Comparison of ENCODE assay signal across 8 cellular contexts in genomic region chr10:97278491-97278989, GRCh38. TPM values are rescaled to one million over a fixed set of nuclear protein-coding genes. Genes with fewer than 3 reads are reported as not detected.
DNase-seq lines count a peak whose midpoint lies in the region; ATAC-seq, FAIRE-seq and TF ChIP-seq lines count a peak whose summit lies in the region.

No MANE protein-coding gene starts in this region.

- FAIRE-seq in K562 (lab: Jason Lieb, UNC) (peak; percentile 54), keratinocyte (lab: Jason Lieb, UNC) (no peak)

- H3K9me3 ChIP-seq in BLaER1, result no peaks in the 10 kb centered on the region
- H3K9me3 ChIP-seq in K562 (replicated peaks; ENCODE audit: control insufficient read depth, insufficient read depth, low read depth, low read length), result no peaks in the 10 kb centered on the region
- no peaks in the 10 kb centered on the region for H3K9me3 ChIP-seq in keratinocyte (ENCODE audit: control insufficient read depth, low read depth, low read length)
- no peaks in the 10 kb centered on the region for H3K9me3 ChIP-seq in subcutaneous abdominal adipose tissue (ENCODE audit: control insufficient read depth in 5 of 5, low read length in 5 of 5)

- H3K4me3 ChIP-seq in BLaER1 (peak overlapping the region; percentile 56), K562 (no peak overlapping the region), keratinocyte (ENCODE audit: control insufficient read depth in 2 of 3, extremely low read depth in 1 of 3, insufficient read depth in 2 of 3, low read depth in 1 of 3, low read length in 3 of 3) (no peak overlapping the region), subcutaneous abdominal adipose tissue (ENCODE audit: low read depth in 1 of 5, low read length in 5 of 5) (no peak overlapping the region)

- intact Hi-C loops in K562 (cut with micrococcal nuclease) (loop anchor here (2.0 kb wide), 2 partner anchors 54 to 76 kb away; no protein-coding TSS in a partner anchor), posterior cingulate gyrus (cut with DNase I) (loop anchor here (2.0 kb wide), 1 partner anchor 54 kb away; no protein-coding TSS in a partner anchor)

- H3K36me3 ChIP-seq in BLaER1 (peaks cover 5% of the 10 kb centered on the region; the same call in 1 of the 2 replicates), K562 (ENCODE audit: control insufficient read depth, insufficient read depth, low read length) (no peaks in the 10 kb centered on the region), keratinocyte (ENCODE audit: control insufficient read depth in 2 of 2, extremely low read depth in 1 of 2, insufficient read depth in 2 of 2, low read length in 2 of 2) (no peaks in the 10 kb centered on the region), subcutaneous abdominal adipose tissue (ENCODE audit: control insufficient read depth in 5 of 5, insufficient read depth in 5 of 5, low read length in 5 of 5) (no peaks in the 10 kb centered on the region)

- H3K27me3 ChIP-seq in BLaER1 (no peaks in the 10 kb centered on the region), K562 (ENCODE audit: control insufficient read depth in 2 of 2, insufficient read depth in 2 of 2, low read length in 2 of 2) (no peaks in the 10 kb centered on the region), keratinocyte (ENCODE audit: control insufficient read depth, extremely low read depth, insufficient read depth, low read length) (no peaks in the 10 kb centered on the region), subcutaneous abdominal adipose tissue (ENCODE audit: control insufficient read depth in 5 of 5, insufficient read depth in 4 of 5, low read length in 5 of 5) (no peaks in the 10 kb centered on the region)

- no peak for TF ChIP-seq EP300 in K562 (IDR thresholded peaks at IDR 0.05; ENCODE audit: low read length)

- DNase-seq in HCEC 1CT (peak; percentile 86), NCI-H524 treated with DMSO at 0.1 percent for 48 hours (lab: John Stamatoyannopoulos, UW) (peak; percentile 4), K562 (ENCODE audit: extremely low read depth in 1 of 4, low spot score in 3 of 4) (peak; percentile 18 to 63 (median 37)), keratinocyte (ENCODE audit: low read depth, low spot score) (peak; percentile 7), posterior cingulate gyrus (no peak)
- no peak for DNase-seq in activated naive CD4-positive, alpha-beta T cell treated with Interleukin-2 at 50 U/mL for 16 hours

- H3K27ac ChIP-seq in BLaER1 (peak overlapping the region; percentile 88), K562 (ENCODE audit: extremely low read depth, low read depth, low read length) (peak overlapping the region; percentile 63; the same call in 2 of the 3 replicates), keratinocyte (ENCODE audit: control insufficient read depth, insufficient read depth, low read length) (no peak overlapping the region), subcutaneous abdominal adipose tissue (ENCODE audit: low read depth, low read length) (peak overlapping the region; percentile 33)

- dilution Hi-C loops in keratinocyte (cut with MboI; ENCODE audit: extremely low pct_ligation_motif_present, low sequenced_read_pairs), result no loop called here

- peak; percentile 95 for ATAC-seq in K562

- H2AFZ ChIP-seq in K562 (ENCODE audit: low read depth, low read length) (no peak overlapping the region), keratinocyte (ENCODE audit: control insufficient read depth, low read length) (no peak overlapping the region)

- H3K4me1 ChIP-seq in BLaER1, result peaks cover 71% of the 10 kb centered on the region
- H3K4me1 ChIP-seq in K562 (replicated peaks in 1 of 2; ENCODE audit: control insufficient read depth in 2 of 2, insufficient read depth in 2 of 2, low read length in 2 of 2), result peaks cover 4 to 8% of the 10 kb centered on the region in 2 experiments; a peak in 4 of 5 replicates
- H3K4me1 ChIP-seq in keratinocyte (ENCODE audit: control insufficient read depth, extremely low read depth, insufficient read depth, low read length), result no peaks in the 10 kb centered on the region
- peaks cover 0 to 22% (median 19%) of the 10 kb centered on the region in 5 donors for H3K4me1 ChIP-seq in subcutaneous abdominal adipose tissue (ENCODE audit: control insufficient read depth in 5 of 5, insufficient read depth in 5 of 5, low read length in 5 of 5)

- H3K9me1 ChIP-seq in K562 (ENCODE audit: control insufficient read depth, insufficient read depth, low read length) (no peaks in the 10 kb centered on the region), keratinocyte (ENCODE audit: control insufficient read depth, extremely low read depth, insufficient read depth, low read length) (no peaks in the 10 kb centered on the region)

- H3K9ac ChIP-seq in BLaER1 (peak overlapping the region; percentile 64; the same call in 1 of the 2 replicates), K562 (ENCODE audit: insufficient read depth in 1 of 2, low read depth in 2 of 2, low read length in 2 of 2) (no peak overlapping the region), keratinocyte (ENCODE audit: control insufficient read depth, extremely low read depth, insufficient read depth, low read length) (no peak overlapping the region), subcutaneous abdominal adipose tissue (ENCODE audit: low read length in 5 of 5) (no peak overlapping the region)

- peak; percentile 61 to 71 for TF ChIP-seq RAD21 in K562 (CRISPR knock-in tag; conservative IDR thresholded peaks at IDR 0.05 in 1 of 2, IDR thresholded peaks at IDR 0.05 in 1 of 2)

- POLR2A ChIA-PET in K562 (lab: Yijun Ruan, JAX), result interaction anchor here (0.6 to 1.8 kb wide), 7 partner anchors 10 to 124 kb away, joined by 3 to 19 read pairs (median 3); partner anchors contain the start of gene FRAT1

- H3K4me2 ChIP-seq in BLaER1, result peak overlapping the region; percentile 98
- H3K4me2 ChIP-seq in K562 (ENCODE audit: insufficient read depth, low read length), result no peak overlapping the region
- no peak overlapping the region for H3K4me2 ChIP-seq in keratinocyte (ENCODE audit: control insufficient read depth, extremely low read depth, insufficient read depth, low read depth, low read length)

- H3K79me2 ChIP-seq in K562 (ENCODE audit: control insufficient read depth, insufficient read depth, low read length), result peaks cover 61% of the 10 kb centered on the region
- H3K79me2 ChIP-seq in keratinocyte (ENCODE audit: control insufficient read depth, insufficient read depth, low read length), result peaks cover 6% of the 10 kb centered on the region

- in situ Hi-C loops in K562 (cut with MboI), result no loop called here

- H4K20me1 ChIP-seq in BLaER1 (peaks cover 30% of the 10 kb centered on the region; the same call in 1 of the 2 replicates), K562 (replicated peaks; ENCODE audit: control insufficient read depth, insufficient read depth, low read length) (no peaks in the 10 kb centered on the region), keratinocyte (ENCODE audit: control insufficient read depth, extremely low read depth, insufficient read depth, low read length) (no peaks in the 10 kb centered on the region)

- TF ChIP-seq CTCF in K562 (IDR thresholded peaks at IDR 0.05 in 2 of 3, conservative IDR thresholded peaks at IDR 0.05 in 1 of 3; ENCODE audit: insufficient read depth in 2 of 3, low read depth in 1 of 3, low read length in 3 of 3) (peak; percentile 22 to 72 (median 39); a peak in 3 of 6 replicates), keratinocyte (optimal IDR thresholded peaks at IDR 0.05 in 1 of 3, IDR thresholded peaks at IDR 0.05 in 1 of 3, conservative IDR thresholded peaks at IDR 0.05 in 1 of 3; ENCODE audit: extremely low read depth in 1 of 3, insufficient read depth in 2 of 3, low read length in 3 of 3) (peak in 2 of 3 experiments; percentile 46 to 47)

- CTCF ChIA-PET in K562 (lab: Yijun Ruan, JAX; ENCODE audit: low intra/inter-chr PET ratio), result interaction anchor here (0.6 to 1.2 kb wide), 6 partner anchors 10 to 788 kb away, joined by 3 to 4 read pairs (median 4); no protein-coding TSS in a partner anchor

- BruUV-seq in K562 (replicated peaks; lab: Mats Ljungman, UMichigan), result no TSS peak

- TF ChIP-seq POLR2A in K562 (conservative IDR thresholded peaks at IDR 0.05), result no peak

RNA-seq across cellular contexts. Expression of gene ARHGAP19, which starts 13.9 kb away (rescaled TPM):
- 17.6 and 33.2 TPM in 2 replicates for total RNA-seq in K562 (2011; cell fraction: chromatin; rRNA removed; ENCODE audit: low replicate concordance)
- 11.2 and 15.7 TPM in 2 replicates for total RNA-seq in K562 (2011; cell fraction: nucleolus; rRNA removed)
- total RNA-seq in K562 (2011; cell fraction: nucleoplasm; rRNA removed), result 26.4 and 33.4 TPM in 2 replicates
- total RNA-seq in K562 (2014; rRNA removed) (14.4 and 14.9 TPM in 2 replicates), K562 (2014; rRNA removed; fragmentation: Illumina TruSeq; extraction: Trizol) (28.1 and 31.6 TPM in 2 replicates), K562 (2015; rRNA removed; fragmentation: Illumina TruSeq; extraction: Trizol) (20.0 and 20.7 TPM in 2 replicates), K562 (2021) (23.2 and 27.5 TPM in 2 replicates)
- polyA plus RNA-seq in K562 (2011; rRNA removed) (49.5 and 50.2 TPM in 2 replicates), K562 (2014; fragmentation: Illumina TruSeq; extraction: Trizol) (21.1 and 26.8 TPM in 2 replicates), K562 (2014; fragmentation: Nextera tagmentation; extraction: Ambion mirVana) (10 to 100 TPM; 14.8 to 27.4 TPM), K562 (2014; rRNA removed) (19.8 and 20.1 TPM in 2 replicates), keratinocyte (2.9 to 7.5 TPM (median 5.0 TPM) in 3 replicates)
- polyA plus RNA-seq in K562 (2011; cell fraction: cytosol; rRNA removed), result 10.7 and 25.6 TPM in 2 replicates
- 25.2 and 45.5 TPM in 2 replicates for polyA plus RNA-seq in K562 (2011; cell fraction: nucleus; rRNA removed)
- polyA plus RNA-seq in K562 (2012), result 13.6 and 20.7 TPM in 2 replicates
- 36.4 and 39.9 TPM in 2 replicates for polyA minus RNA-seq in K562 (2011; rRNA and poly(A)+ RNA removed)
- 18.9 and 23.6 TPM in 2 replicates for polyA minus RNA-seq in K562 (2011; cell fraction: cytosol; rRNA and poly(A)+ RNA removed)
- 7.1 and 17.2 TPM in 2 replicates for polyA minus RNA-seq in K562 (2011; cell fraction: nucleus; rRNA and poly(A)+ RNA removed)
- polyA plus RNA-seq in keratinocyte (2011; ENCODE audit: low read depth), result 0.75 TPM
- 1.8 and 3.3 TPM in 2 replicates for polyA plus RNA-seq in keratinocyte (2011; cell fraction: cytosol; rRNA removed)
- 3.9 and 4.6 TPM in 2 replicates for polyA plus RNA-seq in keratinocyte (2011; cell fraction: nucleus; rRNA removed)
- polyA plus RNA-seq in keratinocyte (2012; ENCODE audit: low replicate concordance), result 1.7 and 4.2 TPM in 2 replicates
- polyA minus RNA-seq in keratinocyte, result 0.98 to 7.6 TPM (median 5.3 TPM) in 3 replicates
- 1.5 TPM for polyA minus RNA-seq in keratinocyte (2011; cell fraction: cytosol; rRNA and poly(A)+ RNA removed)
- 1.7 and 3.5 TPM in 2 replicates for polyA minus RNA-seq in keratinocyte (2011; cell fraction: nucleus; rRNA and poly(A)+ RNA removed)

RNA-seq across cellular contexts. Expression of gene FRAT1, which starts 40.5 kb away (rescaled TPM):
- 1.5 and 3.3 TPM in 2 replicates for total RNA-seq in K562 (2011; cell fraction: chromatin; rRNA removed; ENCODE audit: low replicate concordance)
- 3.5 and 5.1 TPM in 2 replicates for total RNA-seq in K562 (2011; cell fraction: nucleolus; rRNA removed)
- 2.3 and 2.4 TPM in 2 replicates for total RNA-seq in K562 (2011; cell fraction: nucleoplasm; rRNA removed)
- 2.4 and 2.7 TPM in 2 replicates for total RNA-seq in K562 (2014; rRNA removed)
- 1.4 and 1.7 TPM in 2 replicates for total RNA-seq in K562 (2014; rRNA removed; fragmentation: Illumina TruSeq; extraction: Trizol)
- total RNA-seq in K562 (2015; rRNA removed; fragmentation: Illumina TruSeq; extraction: Trizol), result 1.4 and 1.6 TPM in 2 replicates
- 4.6 and 4.7 TPM in 2 replicates for total RNA-seq in K562 (2021)
- 1.2 and 1.3 TPM in 2 replicates for polyA plus RNA-seq in K562 (2011; rRNA removed)
- polyA plus RNA-seq in K562 (2011; cell fraction: cytosol; rRNA removed), result 1.0 and 2.9 TPM in 2 replicates
- 2.0 and 2.1 TPM in 2 replicates for polyA plus RNA-seq in K562 (2011; cell fraction: nucleus; rRNA removed)
- polyA plus RNA-seq in K562 (2012), result 2.8 and 3.2 TPM in 2 replicates
- polyA plus RNA-seq in K562 (2014; fragmentation: Illumina TruSeq; extraction: Trizol), result 0.67 and 1.7 TPM in 2 replicates
- under 1 TPM; 0.11 to 0.17 TPM for polyA plus RNA-seq in K562 (2014; fragmentation: Nextera tagmentation; extraction: Ambion mirVana)
- polyA plus RNA-seq in K562 (2014; rRNA removed), result 2.3 and 2.4 TPM in 2 replicates
- 1.6 and 2.6 TPM in 2 replicates for polyA minus RNA-seq in K562 (2011; rRNA and poly(A)+ RNA removed)
- 3.1 and 3.4 TPM in 2 replicates for polyA minus RNA-seq in K562 (2011; cell fraction: cytosol; rRNA and poly(A)+ RNA removed)
- polyA minus RNA-seq in K562 (2011; cell fraction: nucleus; rRNA and poly(A)+ RNA removed), result 3.8 and 5.1 TPM in 2 replicates
- polyA plus RNA-seq in keratinocyte, result 0.34 to 0.79 TPM (median 0.50 TPM) in 3 replicates
- polyA plus RNA-seq in keratinocyte (2011; ENCODE audit: low read depth), result 0.36 TPM
- 0.24 and 0.39 TPM in 2 replicates for polyA plus RNA-seq in keratinocyte (2011; cell fraction: cytosol; rRNA removed)
- polyA plus RNA-seq in keratinocyte (2011; cell fraction: nucleus; rRNA removed), result 0.45 and 0.60 TPM in 2 replicates
- polyA plus RNA-seq in keratinocyte (2012; ENCODE audit: low replicate concordance), result 0.69 and 1.0 TPM in 2 replicates
- 0.13 to 0.40 TPM (median 0.22 TPM) in 3 replicates for polyA minus RNA-seq in keratinocyte
- polyA minus RNA-seq in keratinocyte (2011; cell fraction: cytosol; rRNA and poly(A)+ RNA removed), result not detected
- 0.39 and 0.95 TPM in 2 replicates for polyA minus RNA-seq in keratinocyte (2011; cell fraction: nucleus; rRNA and poly(A)+ RNA removed)

RNA-seq across cellular contexts. Expression of gene FRAT2, which starts 56.0 kb away (rescaled TPM):
- 5.7 and 5.9 TPM in 2 replicates for total RNA-seq in K562 (2011; cell fraction: chromatin; rRNA removed; ENCODE audit: low replicate concordance)
- 8.5 and 8.7 TPM in 2 replicates for total RNA-seq in K562 (2011; cell fraction: nucleolus; rRNA removed)
- total RNA-seq in K562 (2011; cell fraction: nucleoplasm; rRNA removed), result 7.8 and 7.9 TPM in 2 replicates
- total RNA-seq in K562 (2014; rRNA removed), result 29.1 and 29.6 TPM in 2 replicates
- total RNA-seq in K562 (2014; rRNA removed; fragmentation: Illumina TruSeq; extraction: Trizol), result 19.5 and 24.2 TPM in 2 replicates
- total RNA-seq in K562 (2015; rRNA removed; fragmentation: Illumina TruSeq; extraction: Trizol), result 18.1 and 19.1 TPM in 2 replicates
- total RNA-seq in K562 (2021), result 27.2 and 31.7 TPM in 2 replicates
- 9.9 and 14.1 TPM in 2 replicates for polyA plus RNA-seq in K562 (2011; rRNA removed)
- 13.8 and 18.7 TPM in 2 replicates for polyA plus RNA-seq in K562 (2011; cell fraction: cytosol; rRNA removed)
- 7.4 and 7.5 TPM in 2 replicates for polyA plus RNA-seq in K562 (2011; cell fraction: nucleus; rRNA removed)
- polyA plus RNA-seq in K562 (2012), result 11.5 and 14.1 TPM in 2 replicates
- polyA plus RNA-seq in K562 (2014; fragmentation: Illumina TruSeq; extraction: Trizol), result 22.6 and 24.5 TPM in 2 replicates
- polyA plus RNA-seq in K562 (2014; fragmentation: Nextera tagmentation; extraction: Ambion mirVana), result 1 to 10 TPM; 4.3 to 5.3 TPM
- 26.2 and 27.0 TPM in 2 replicates for polyA plus RNA-seq in K562 (2014; rRNA removed)
- polyA minus RNA-seq in K562 (2011; rRNA and poly(A)+ RNA removed), result 9.1 and 9.8 TPM in 2 replicates
- 5.7 and 5.9 TPM in 2 replicates for polyA minus RNA-seq in K562 (2011; cell fraction: cytosol; rRNA and poly(A)+ RNA removed)
- polyA minus RNA-seq in K562 (2011; cell fraction: nucleus; rRNA and poly(A)+ RNA removed), result 3.4 and 5.4 TPM in 2 replicates
- polyA plus RNA-seq in keratinocyte, result 3.8 to 5.5 TPM (median 5.0 TPM) in 3 replicates
- 6.1 TPM for polyA plus RNA-seq in keratinocyte (2011; ENCODE audit: low read depth)
- 3.2 and 3.8 TPM in 2 replicates for polyA plus RNA-seq in keratinocyte (2011; cell fraction: cytosol; rRNA removed)
- polyA plus RNA-seq in keratinocyte (2011; cell fraction: nucleus; rRNA removed), result 4.3 and 4.9 TPM in 2 replicates
- 4.0 and 7.8 TPM in 2 replicates for polyA plus RNA-seq in keratinocyte (2012; ENCODE audit: low replicate concordance)
- polyA minus RNA-seq in keratinocyte, result 1.0 to 2.6 TPM (median 2.3 TPM) in 3 replicates
- polyA minus RNA-seq in keratinocyte (2011; cell fraction: cytosol; rRNA and poly(A)+ RNA removed), result 4.0 TPM
- 1.7 and 2.5 TPM in 2 replicates for polyA minus RNA-seq in keratinocyte (2011; cell fraction: nucleus; rRNA and poly(A)+ RNA removed)

Comparison
In these comparisons a context has a peak if more than half of its experiments do, and no peak if none do; other contexts are left out.
1. DNase-seq: peak in HCEC 1CT (single experiment), NCI-H524 treated with DMSO at 0.1 percent for 48 hours (single experiment), K562 (4 of 4) and keratinocyte (single experiment); none in activated naive CD4-positive, alpha-beta T cell treated with Interleukin-2 at 50 U/mL for 16 hours (single experiment) and posterior cingulate gyrus (0 of 10).